Comparison of ENCODE assay signal across 9 cellular contexts in genomic region chr2:238239552-238239871, GRCh38. TPM values are rescaled to one million over a fixed set of nuclear protein-coding genes. Genes with fewer than 3 reads are reported as not detected.
DNase-seq lines count a peak whose midpoint lies in the region; ATAC-seq, FAIRE-seq and TF ChIP-seq lines count a peak whose summit lies in the region.
"Had no signal": no experiment of that assay in that cellular context is flagged by ENCODE, and none has a peak within 500 bp of the region (broad histone marks: within the 10 kb centered on the region; RNA-seq: fewer than 3 reads in every experiment).

No MANE protein-coding gene starts in this region.

- peaks cover 46% of the 10 kb centered on the region for H3K27me3 Mint-ChIP-seq in T-helper 2 cell treated with Interferon-gamma antibody and Interleukin-4, amounts not matched to agents 5 μg/mL and 100 μg/mL, for 36 hours (ENCODE audit: low read depth)

- TF ChIP-seq CTCF in HL-60 (IDR thresholded peaks at IDR 0.05; ENCODE audit: insufficient read depth, low read length), result no peak
- TF ChIP-seq CTCF in bronchial epithelial cell (IDR thresholded peaks at IDR 0.05; ENCODE audit: insufficient read depth, low read length, severe bottlenecking), result no peak

- FAIRE-seq in bronchial epithelial cell (lab: Jason Lieb, UNC), result no peak
- no peak for FAIRE-seq in frontal cortex (lab: Jason Lieb, UNC)

- H3K4me3 ChIP-seq in HL-60 (replicated peaks; ENCODE audit: insufficient read depth, low read length) (peak overlapping the region; percentile 67), bronchial epithelial cell (ENCODE audit: low read depth, low read length) (peak overlapping the region; percentile 59), mononuclear cell (ENCODE audit: low read length) (peak overlapping the region; percentile 45)

- ATAC-seq in GM19395 (IDR thresholded peaks at IDR 0.05; ENCODE audit: unreplicated experiment), result no peak

- H3K36me3 ChIP-seq in bronchial epithelial cell (ENCODE audit: control insufficient read depth, insufficient read depth, low read length), result no peaks in the 10 kb centered on the region

- no peak overlapping the region for H3K27ac Mint-ChIP-seq in T-helper 2 cell treated with Interferon-gamma antibody and Interleukin-4, amounts not matched to agents 5 μg/mL and 100 μg/mL, for 36 hours

- H3K4me1 Mint-ChIP-seq in T-helper 2 cell treated with Interferon-gamma antibody and Interleukin-4, amounts not matched to agents 5 μg/mL and 100 μg/mL, for 36 hours (ENCODE audit: low read depth), result peaks cover 6% of the 10 kb centered on the region

- DNase-seq in T-helper 2 cell (peak in 3 of 5 experiments; percentile 31 to 36 (median 35)), HL-60 (ENCODE audit: low read depth in 1 of 2, low spot score in 1 of 2) (peak in 1 of 2 experiments; percentile 23), bronchial epithelial cell (ENCODE audit: low read depth) (no peak), kidney tubule cell (ENCODE audit: low spot score) (no peak), frontal cortex (ENCODE audit: low spot score in 2 of 2) (no peak)
- no peak for DNase-seq in T-helper 2 cell treated with Interferon-gamma antibody and Interleukin-4, amounts not matched to agents 5 μg/mL and 100 μg/mL, for 36 hours (ENCODE audit: low spot score)

- H3K27me3 ChIP-seq in HL-60 (ENCODE audit: insufficient read depth, poor library complexity, severe bottlenecking) (no peaks in the 10 kb centered on the region), bronchial epithelial cell (ENCODE audit: control insufficient read depth, insufficient read depth, low read length) (peaks cover 8% of the 10 kb centered on the region), mononuclear cell (ENCODE audit: insufficient read depth, low read length) (peaks cover 46% of the 10 kb centered on the region)

- no peaks in the 10 kb centered on the region for H3K9me3 ChIP-seq in mononuclear cell (ENCODE audit: low read depth, low read length)

- no peak overlapping the region for H3K4me3 Mint-ChIP-seq in T-helper 2 cell treated with Interferon-gamma antibody and Interleukin-4, amounts not matched to agents 5 μg/mL and 100 μg/mL, for 36 hours

- no peaks in the 10 kb centered on the region for H3K9me3 Mint-ChIP-seq in T-helper 2 cell treated with Interferon-gamma antibody and Interleukin-4, amounts not matched to agents 5 μg/mL and 100 μg/mL, for 36 hours
- H3K9me3 Mint-ChIP-seq: activated naive CD4-positive, alpha-beta T cell treated with anti-CD3 and anti-CD28 coated beads, Interleukin-2, amount 50 U/mL, for 72 hours had no signal

- H3K4me1 ChIP-seq in mononuclear cell (ENCODE audit: insufficient read depth, low read length), result peaks cover 30% of the 10 kb centered on the region

- H3K36me3 Mint-ChIP-seq in T-helper 2 cell treated with Interferon-gamma antibody and Interleukin-4, amounts not matched to agents 5 μg/mL and 100 μg/mL, for 36 hours (ENCODE audit: low read depth), result no peaks in the 10 kb centered on the region
- H3K36me3 Mint-ChIP-seq: activated naive CD4-positive, alpha-beta T cell treated with anti-CD3 and anti-CD28 coated beads, Interleukin-2, amount 50 U/mL, for 72 hours had no signal

- no peak overlapping the region for H3K27ac ChIP-seq in HL-60 (replicated peaks)

RNA-seq across cellular contexts. Expression of gene HES6, which starts 0.3 kb away (rescaled TPM):
- 36.1 and 44.3 TPM in 2 replicates for total RNA-seq in bronchial epithelial cell
- 5.4 TPM for total RNA-seq in mononuclear cell
- 67.7 TPM for total RNA-seq in frontal cortex

RNA-seq across cellular contexts. Expression of gene ILKAP, which starts 36.0 kb away (rescaled TPM):
- 25.0 and 31.4 TPM in 2 replicates for total RNA-seq in bronchial epithelial cell
- 66.5 TPM for total RNA-seq in mononuclear cell
- 73.4 TPM for total RNA-seq in frontal cortex

RNA-seq across cellular contexts. Expression of gene PER2, which starts 48.9 kb away (rescaled TPM):
- 11.3 and 19.1 TPM in 2 replicates for total RNA-seq in bronchial epithelial cell
- total RNA-seq in mononuclear cell, result 18.7 TPM
- 5.3 TPM for total RNA-seq in frontal cortex

Comparison
In these comparisons a context has a peak if more than half of its experiments do, and no peak if none do; other contexts are left out.
1. DNase-seq: peak in T-helper 2 cell (3 of 5); none in T-helper 2 cell treated with Interferon-gamma antibody and Interleukin-4, amounts not matched to agents 5 μg/mL and 100 μg/mL, for 36 hours (single experiment), bronchial epithelial cell (single experiment), kidney tubule cell (single experiment) and frontal cortex (0 of 2).
2. Peak in every context shown above with its lines, with median percentiles within 50 percentile points of each other: H3K4me3 ChIP-seq.